Comparison of ENCODE assay signal across 18 cellular contexts in genomic region chr14:73732006-73732405, GRCh38. TPM values are rescaled to one million over a fixed set of nuclear protein-coding genes. Genes with fewer than 3 reads are reported as not detected.
A peak's percentile ranks its signal among the peaks of the same experiment; 100 is the strongest.
DNase-seq lines count a peak whose midpoint lies in the region; ATAC-seq lines count a peak whose summit lies in the region.
"Had no signal": no experiment of that assay in that cellular context is flagged by ENCODE, and none has a peak within 500 bp of the region (broad histone marks: within the 10 kb centered on the region; RNA-seq: fewer than 3 reads in every experiment).

No MANE protein-coding gene starts in this region.

- ATAC-seq in T-helper 17 cell (no peak), memory B cell (ENCODE audit: low read depth) (no peak)
- ATAC-seq: heart right ventricle had no signal

- CTCF ChIA-PET in activated naive CD4-positive, alpha-beta T cell treated with anti-CD3 and anti-CD28 coated beads, Interleukin-2, amount 10 ng/mL, durations not matched to agents 7 days and 5 days (lab: Charles Lee) = interaction anchor here (0.9 to 9.2 kb wide), 4 partner anchors 10 to 94 kb away, joined by 3 to 155 read pairs (median 102); a partner anchor contains a TSS

- DNase-seq in activated naive CD4-positive, alpha-beta T cell treated with anti-CD3 and anti-CD28 coated beads, Interleukin-2, amount 10 ng/mL, durations not matched to agents 7 days and 5 days = no peak
- DNase-seq in activated naive CD4-positive, alpha-beta T cell treated with Interleukin-2 at 50 U/mL for 16 hours = no peak
- DNase-seq in T-helper 17 cell = no peak
- no peak for DNase-seq in memory B cell (ENCODE audit: low spot score in 2 of 2)
- no peak for DNase-seq in LoVo (ENCODE audit: low spot score)
- no peak for DNase-seq in HuH-7.5 (ENCODE audit: low spot score)
- no peak for DNase-seq in kidney tubule cell (ENCODE audit: low spot score)
- DNase-seq: activated CD4-positive, CD25-positive, alpha-beta regulatory T cell; activated T-cell treated with anti-CD3 and anti-CD28 coated beads, Interleukin-2, amount 50 U/mL, for 1 hour; heart right ventricle; MV-4-11; NCI-H748 treated with DMSO at 0.1 percent for 48 hours; occipital lobe; stimulated activated CD4-positive, alpha-beta T cell treated with anti-CD3 and anti-CD28 coated beads, Interleukin-4, amount 100 ng/mL, for 4 hours; SW 1271; uterus had no signal

- peak overlapping the region; percentile 47 for H3K27ac Mint-ChIP-seq in activated naive CD4-positive, alpha-beta T cell treated with anti-CD3 and anti-CD28 coated beads, Interleukin-2, amount 10 ng/mL, durations not matched to agents 7 days and 5 days
- H3K27ac Mint-ChIP-seq in T-helper 17 cell (peak overlapping the region; percentile 72), memory B cell (peak overlapping the region; percentile 41)

- peak overlapping the region; percentile 81 for H3K27ac ChIP-seq in stomach smooth muscle (ENCODE audit: low read length)
- H3K27ac ChIP-seq: uterus had no signal

- H3K4me1 Mint-ChIP-seq in activated naive CD4-positive, alpha-beta T cell treated with anti-CD3 and anti-CD28 coated beads, Interleukin-2, amount 10 ng/mL, durations not matched to agents 7 days and 5 days = peaks cover 45% of the 10 kb centered on the region
- H3K4me1 Mint-ChIP-seq in T-helper 17 cell (peaks cover 14% of the 10 kb centered on the region), memory B cell (peaks cover 14% of the 10 kb centered on the region)

- no peak overlapping the region for H3K4me3 ChIP-seq in stomach smooth muscle (ENCODE audit: low read length in 2 of 2)
- H3K4me3 ChIP-seq: heart right ventricle, uterus had no signal

- H3K9ac ChIP-seq in stomach smooth muscle (ENCODE audit: low read length in 2 of 2) = peak overlapping the region in 1 of 2 donors; percentile 31

- no peaks in the 10 kb centered on the region for H3K27me3 ChIP-seq in stomach smooth muscle (ENCODE audit: control insufficient read depth in 1 of 2, insufficient read depth in 2 of 2, low read length in 2 of 2)
- H3K27me3 ChIP-seq: heart right ventricle, uterus had no signal

- H3K27me3 Mint-ChIP-seq in activated naive CD4-positive, alpha-beta T cell treated with anti-CD3 and anti-CD28 coated beads, Interleukin-2, amount 10 ng/mL, durations not matched to agents 7 days and 5 days = no peaks in the 10 kb centered on the region
- H3K27me3 Mint-ChIP-seq in T-helper 17 cell (no peaks in the 10 kb centered on the region), memory B cell (no peaks in the 10 kb centered on the region)
- H3K27me3 Mint-ChIP-seq: IgD-negative memory B cell had no signal

- H3K9me3 Mint-ChIP-seq in activated naive CD4-positive, alpha-beta T cell treated with anti-CD3 and anti-CD28 coated beads, Interleukin-2, amount 10 ng/mL, durations not matched to agents 7 days and 5 days = no peaks in the 10 kb centered on the region
- H3K9me3 Mint-ChIP-seq in memory B cell = no peaks in the 10 kb centered on the region

- peaks cover 62% of the 10 kb centered on the region for H3K36me3 Mint-ChIP-seq in activated naive CD4-positive, alpha-beta T cell treated with anti-CD3 and anti-CD28 coated beads, Interleukin-2, amount 10 ng/mL, durations not matched to agents 7 days and 5 days
- H3K36me3 Mint-ChIP-seq in T-helper 17 cell (ENCODE audit: low read depth) = peaks cover 4% of the 10 kb centered on the region
- peaks cover 31% of the 10 kb centered on the region for H3K36me3 Mint-ChIP-seq in memory B cell

- H3K9me3 ChIP-seq in T-helper 17 cell (ENCODE audit: control insufficient read depth, low read length, poor library complexity, severe bottlenecking) (no peaks in the 10 kb centered on the region), stomach smooth muscle (ENCODE audit: control insufficient read depth in 2 of 2, low read length in 2 of 2) (no peaks in the 10 kb centered on the region)
- H3K9me3 ChIP-seq: heart right ventricle, uterus had no signal

- no peak overlapping the region for H3K4me3 Mint-ChIP-seq in activated naive CD4-positive, alpha-beta T cell treated with anti-CD3 and anti-CD28 coated beads, Interleukin-2, amount 10 ng/mL, durations not matched to agents 7 days and 5 days
- H3K4me3 Mint-ChIP-seq in T-helper 17 cell = no peak overlapping the region
- H3K4me3 Mint-ChIP-seq in memory B cell = no peak overlapping the region
- H3K4me3 Mint-ChIP-seq: IgD-negative memory B cell had no signal

- H3K4me1 ChIP-seq in stomach smooth muscle (ENCODE audit: control insufficient read depth, insufficient read depth, low read length) = peaks cover 37% of the 10 kb centered on the region

- peaks cover 25 to 36% of the 10 kb centered on the region in 2 donors for H3K36me3 ChIP-seq in stomach smooth muscle (ENCODE audit: control insufficient read depth in 2 of 2, insufficient read depth in 2 of 2, low read length in 2 of 2)
- H3K36me3 ChIP-seq: uterus had no signal

RNA-seq across cellular contexts. Expression of gene PNMA1, which starts 17.8 kb away (rescaled TPM):
- total RNA-seq in T-helper 17 cell = 10 to 100 TPM; 42.0 to 53.7 TPM
